10 cellular contexts compared by ENCODE assay signal in the genomic region with DNA sequence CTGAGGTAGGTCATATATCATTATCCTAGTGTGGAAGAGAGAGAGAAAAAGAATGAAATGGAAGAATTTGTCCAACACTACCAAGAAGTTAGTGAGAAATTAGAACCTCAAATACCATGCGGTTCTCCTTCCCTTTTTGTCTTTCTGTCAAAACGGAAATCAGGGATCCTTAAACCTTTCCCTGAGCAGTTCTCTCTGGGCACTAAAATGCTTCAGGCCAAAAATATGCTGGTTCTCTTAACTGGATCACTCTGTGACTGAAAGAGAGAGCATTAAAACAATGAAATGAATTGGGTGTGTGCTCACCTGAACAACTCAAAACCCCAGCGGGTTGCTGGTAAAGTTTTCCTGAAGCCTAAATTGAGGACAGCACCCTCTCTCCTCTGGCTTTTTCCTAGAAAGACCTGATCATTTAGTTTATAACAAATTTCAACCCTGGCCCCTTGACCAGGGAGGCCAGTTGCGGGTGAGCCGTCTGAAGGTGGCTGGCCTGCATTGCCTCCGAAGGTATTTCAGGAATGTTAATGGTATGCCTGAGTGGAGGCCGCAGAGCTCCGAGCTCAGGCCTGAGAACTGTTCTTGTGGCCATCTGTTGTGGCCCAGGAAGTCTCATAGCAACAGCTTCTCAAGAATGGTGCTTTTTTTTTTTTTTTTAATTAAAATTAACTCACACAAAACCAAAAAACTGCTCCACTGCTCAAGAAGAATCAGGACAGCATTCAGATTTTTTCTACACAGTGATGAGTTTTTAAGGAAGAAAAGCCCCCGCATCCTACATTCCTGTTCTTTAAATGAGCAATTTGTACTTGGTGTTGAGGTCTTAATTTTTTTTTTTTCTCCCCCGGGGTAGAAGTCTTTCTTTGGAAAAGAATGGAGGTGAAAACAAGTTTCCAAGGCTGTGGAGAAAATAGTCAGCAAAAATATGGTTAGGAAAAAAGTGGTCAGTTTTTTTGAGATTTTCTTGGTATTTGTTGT.
DNase-seq lines count a peak whose midpoint lies in the region; FAIRE-seq and TF ChIP-seq lines count a peak whose summit lies in the region.
"Had no signal": no experiment of that assay in that cellular context is flagged by ENCODE, and none has a peak within 500 bp of the region (broad histone marks: within the 10 kb centered on the region; RNA-seq: fewer than 3 reads in every experiment).

No MANE protein-coding gene starts in this region.

- POLR2A ChIA-PET in activated CD4-positive, alpha-beta T cell treated with anti-CD3 and anti-CD28 coated beads, Interleukin-2, amount 10 ng/mL, durations not matched to agents 7 days and 5 days (lab: Charles Lee): no interaction called here

- H3K4me3 Mint-ChIP-seq in activated CD4-positive, alpha-beta T cell treated with anti-CD3 and anti-CD28 coated beads, Interleukin-2, amount 10 ng/mL, durations not matched to agents 7 days and 5 days: no peak overlapping the region

- no peak for TF ChIP-seq EP300 in suprapubic skin (IDR thresholded peaks at IDR 0.05)

- no peaks in the 10 kb centered on the region for H3K9me3 Mint-ChIP-seq in activated CD4-positive, alpha-beta T cell treated with anti-CD3 and anti-CD28 coated beads, Interleukin-2, amount 10 ng/mL, durations not matched to agents 7 days and 5 days

- FAIRE-seq in kidney (lab: Jason Lieb, UNC): peak; percentile 65

- no peak for TF ChIP-seq POLR2A in suprapubic skin (IDR thresholded peaks at IDR 0.05)

- TSS peak; percentile 61 for BruUV-seq in mammary epithelial cell (replicated peaks; lab: Mats Ljungman, UMichigan)

- H3K9me3 ChIP-seq in mammary epithelial cell (replicated peaks; ENCODE audit: insufficient read depth, low read length) (no peaks in the 10 kb centered on the region), kidney (ENCODE audit: control insufficient read depth in 1 of 2, low read length in 2 of 2) (no peaks in the 10 kb centered on the region), suprapubic skin (no peaks in the 10 kb centered on the region)
- H3K9me3 ChIP-seq: psoas muscle had no signal

- H3K79me2 ChIP-seq in mammary epithelial cell (ENCODE audit: insufficient read depth, low read length): peaks cover 38% of the 10 kb centered on the region

- no peak overlapping the region for H3K27ac Mint-ChIP-seq in activated CD4-positive, alpha-beta T cell treated with anti-CD3 and anti-CD28 coated beads, Interleukin-2, amount 10 ng/mL, durations not matched to agents 7 days and 5 days

- 8% methylated on average over 9 of the region's 10 CpGs for WGBS in mammary epithelial cell (ENCODE audit: low coverage, missing lambda C conversion rate)
- WGBS in suprapubic skin: 60% methylated on average over 10 of the region's 10 CpGs

- DNase-seq in HS-27A (ENCODE audit: low read depth) (peak; percentile 45), mammary epithelial cell (peak; percentile 75), kidney (peak; percentile 84), suprapubic skin (ENCODE audit: low spot score in 2 of 2) (no peak), NOMO-1 treated with dmso at 0.1 percent for 144 hours (lab: John Stamatoyannopoulos, UW; ENCODE audit: unreplicated experiment) (no peak), NK-92 (lab: John Stamatoyannopoulos, UW; ENCODE audit: unreplicated experiment) (no peak), posterior vena cava (ENCODE audit: low spot score) (no peak)
- no peak for DNase-seq in activated CD4-positive, alpha-beta T cell treated with anti-CD3 and anti-CD28 coated beads, Interleukin-2, amount 10 ng/mL, durations not matched to agents 7 days and 5 days
- DNase-seq: NCI-H2107, psoas muscle had no signal

- H2AFZ ChIP-seq in mammary epithelial cell (ENCODE audit: low read depth, low read length): peak overlapping the region; percentile 64

- in situ Hi-C loops in mammary epithelial cell (cut with MboI; ENCODE audit: low sequenced_read_pairs in 2 of 2): no loop called here

- dilution Hi-C loops in mammary epithelial cell (cut with HindIII; ENCODE audit: low sequenced_read_pairs): no loop called here

- no peaks in the 10 kb centered on the region for H3K36me3 Mint-ChIP-seq in activated CD4-positive, alpha-beta T cell treated with anti-CD3 and anti-CD28 coated beads, Interleukin-2, amount 10 ng/mL, durations not matched to agents 7 days and 5 days (ENCODE audit: low read depth)

- TF ChIP-seq CTCF in mammary epithelial cell (conservative IDR thresholded peaks at IDR 0.05 in 1 of 2, IDR thresholded peaks at IDR 0.05 in 1 of 2; ENCODE audit: extremely low read depth in 1 of 2, insufficient read depth in 1 of 2, low read depth in 1 of 2, low read length in 2 of 2) (no peak), kidney (IDR thresholded peaks at IDR 0.05; ENCODE audit: borderline replicate concordance, extremely low read depth, insufficient read depth) (no peak), suprapubic skin (IDR thresholded peaks at IDR 0.05) (no peak)

- H3K27ac ChIP-seq in mammary epithelial cell (ENCODE audit: insufficient read depth, low read depth, low read length): peak overlapping the region; percentile 99
- peak overlapping the region; percentile 81 to 90 for H3K27ac ChIP-seq in kidney (ENCODE audit: low read depth in 2 of 2, low read length in 2 of 2)
- H3K27ac ChIP-seq in suprapubic skin: peak overlapping the region; percentile 9
- H3K27ac ChIP-seq: psoas muscle had no signal

- H3K4me1 Mint-ChIP-seq in activated CD4-positive, alpha-beta T cell treated with anti-CD3 and anti-CD28 coated beads, Interleukin-2, amount 10 ng/mL, durations not matched to agents 7 days and 5 days: peaks cover 8% of the 10 kb centered on the region

- intact Hi-C loops in mammary epithelial cell (cut with micrococcal nuclease): loop anchor here (1.0 to 5.0 kb wide), 5 partner anchors 49 to 158 kb away; no protein-coding TSS in a partner anchor
- intact Hi-C loops in kidney (cut with DNase I): no loop called here
- intact Hi-C loops in posterior vena cava (cut with DNase I): no loop called here

- CTCF ChIA-PET in mammary epithelial cell (lab: Charles Lee; ENCODE audit: low non-redundant PET): no interaction called here
- CTCF ChIA-PET in activated CD4-positive, alpha-beta T cell treated with anti-CD3 and anti-CD28 coated beads, Interleukin-2, amount 10 ng/mL, durations not matched to agents 7 days and 5 days (lab: Charles Lee): no interaction called here

- H4K20me1 ChIP-seq in mammary epithelial cell (ENCODE audit: insufficient read depth, low read length): no peaks in the 10 kb centered on the region

- H3K36me3 ChIP-seq in mammary epithelial cell (ENCODE audit: insufficient read depth, low read length): no peaks in the 10 kb centered on the region
- H3K36me3 ChIP-seq in kidney (ENCODE audit: control insufficient read depth in 1 of 2, insufficient read depth in 2 of 2, low read length in 2 of 2): no peaks in the 10 kb centered on the region
- no peaks in the 10 kb centered on the region for H3K36me3 ChIP-seq in suprapubic skin

- H3K4me3 ChIP-seq in mammary epithelial cell (replicated peaks in 1 of 3; ENCODE audit: insufficient read depth in 1 of 3, low read depth in 2 of 3, low read length in 3 of 3) (peak overlapping the region in 2 of 3 experiments; percentile 17 to 21), kidney (ENCODE audit: low read length in 2 of 2) (peak overlapping the region; percentile 3 to 29), suprapubic skin (no peak overlapping the region)
- H3K4me3 ChIP-seq: psoas muscle had no signal

- H3K9ac ChIP-seq in mammary epithelial cell (ENCODE audit: insufficient read depth, low read length) (peak overlapping the region; percentile 91), kidney (ENCODE audit: low read length in 2 of 2) (peak overlapping the region in 1 of 2 donors; percentile 59)

- H3K4me2 ChIP-seq in mammary epithelial cell (ENCODE audit: insufficient read depth, low read depth, low read length): peak overlapping the region; percentile 66

- peaks cover 46% of the 10 kb centered on the region for H3K4me1 ChIP-seq in mammary epithelial cell (ENCODE audit: insufficient read depth, low read length)
- peaks cover 5 to 20% of the 10 kb centered on the region in 2 donors for H3K4me1 ChIP-seq in kidney (ENCODE audit: control insufficient read depth in 1 of 2, insufficient read depth in 1 of 2, low read depth in 1 of 2, low read length in 2 of 2)
- peaks cover 16% of the 10 kb centered on the region for H3K4me1 ChIP-seq in suprapubic skin
- H3K4me1 ChIP-seq: psoas muscle had no signal

- H3K27me3 ChIP-seq in mammary epithelial cell (ENCODE audit: insufficient read depth, low read length): no peaks in the 10 kb centered on the region
- H3K27me3 ChIP-seq in suprapubic skin: peaks cover 10% of the 10 kb centered on the region

- H3K27me3 Mint-ChIP-seq in activated CD4-positive, alpha-beta T cell treated with anti-CD3 and anti-CD28 coated beads, Interleukin-2, amount 10 ng/mL, durations not matched to agents 7 days and 5 days: peaks cover 41% of the 10 kb centered on the region

Comparison
In these comparisons a context has a peak if more than half of its experiments do, and no peak if none do; other contexts are left out.
1. DNase-seq: peak in HS-27A (single experiment), mammary epithelial cell (single experiment) and kidney (single experiment); none in suprapubic skin (0 of 2), NOMO-1 treated with dmso at 0.1 percent for 144 hours (single experiment), activated CD4-positive, alpha-beta T cell treated with anti-CD3 and anti-CD28 coated beads, Interleukin-2, amount 10 ng/mL, durations not matched to agents 7 days and 5 days (single experiment), NK-92 (single experiment) and posterior vena cava (single experiment).
2. H3K27ac ChIP-seq: peak in every context shown above with its lines; median percentile 99 in mammary epithelial cell; 86 in kidney; 9 in suprapubic skin.